8 cellular contexts compared by ENCODE assay signal in genomic region chr1:156751724-156752481, GRCh38. TPM values are rescaled to one million over a fixed set of nuclear protein-coding genes. Genes with fewer than 3 reads are reported as not detected.
DNase-seq lines count a peak whose midpoint lies in the region; ATAC-seq and TF ChIP-seq lines count a peak whose summit lies in the region.

No MANE protein-coding gene starts in this region.

- intact Hi-C loops in dorsolateral prefrontal cortex (cut with DNase I) (loop anchor here (1.0 kb wide), 2 partner anchors 14 to 15 kb away; partner anchors contain the start of gene PRCC (in 1 of the 2)), lower leg skin (cut with DNase I; ENCODE audit: low total_unique reads) (no loop called here)

- no peak for TF ChIP-seq POLR2A in lower leg skin (IDR thresholded peaks at IDR 0.05)

- ATAC-seq in GM19372 (IDR thresholded peaks at IDR 0.05; ENCODE audit: low read depth, unreplicated experiment), result peak; percentile 71

- peak; percentile 74 to 98 (median 93) for DNase-seq in C1 segment of cervical spinal cord (lab: John Stamatoyannopoulos, UW)
- peak; percentile 98 for DNase-seq in HK-2 (ENCODE audit: unreplicated experiment)
- peak; percentile 99 for DNase-seq in NCI-H82 (lab: John Stamatoyannopoulos, UW)
- DNase-seq in activated CD4-positive, alpha-beta memory T cell treated with anti-CD3 and anti-CD28 coated beads, Interleukin-2, amount 10 ng/mL, durations not matched to agents 7 days and 5 days, result peak; percentile 98
- DNase-seq in dorsolateral prefrontal cortex, result peak; percentile 96 to 99 (median 98)
- peak; percentile 97 to 100 for DNase-seq in lower leg skin (ENCODE audit: low spot score in 2 of 2)
- DNase-seq in stimulated activated CD4-positive, alpha-beta T cell treated with anti-CD3 and anti-CD28 coated beads, Interleukin-4, amount 100 ng/mL, for 24 hours, result peak; percentile 97

- peaks cover 30% of the 10 kb centered on the region for H3K36me3 Mint-ChIP-seq in activated CD4-positive, alpha-beta memory T cell treated with anti-CD3 and anti-CD28 coated beads, Interleukin-2, amount 10 ng/mL, durations not matched to agents 7 days and 5 days (ENCODE audit: low read depth)

- peak overlapping the region; percentile 62 to 100 (median 96) for H3K4me3 ChIP-seq in dorsolateral prefrontal cortex
- H3K4me3 ChIP-seq in lower leg skin (ENCODE audit: low read depth, poor library complexity, severe bottlenecking), result peak overlapping the region; percentile 93

- no peaks in the 10 kb centered on the region for H3K27me3 Mint-ChIP-seq in activated CD4-positive, alpha-beta memory T cell treated with anti-CD3 and anti-CD28 coated beads, Interleukin-2, amount 10 ng/mL, durations not matched to agents 7 days and 5 days

- peak overlapping the region; percentile 61 to 100 (median 98) for H3K27ac ChIP-seq in dorsolateral prefrontal cortex

- H3K4me1 Mint-ChIP-seq in activated CD4-positive, alpha-beta memory T cell treated with anti-CD3 and anti-CD28 coated beads, Interleukin-2, amount 10 ng/mL, durations not matched to agents 7 days and 5 days, result peaks cover 40% of the 10 kb centered on the region

- WGBS in lower leg skin, 2 donors, result 0% methylated on average over 47 to 55 of the region's 70 CpGs

- H3K27ac Mint-ChIP-seq in activated CD4-positive, alpha-beta memory T cell treated with anti-CD3 and anti-CD28 coated beads, Interleukin-2, amount 10 ng/mL, durations not matched to agents 7 days and 5 days, result peak overlapping the region; percentile 89

- CTCF ChIA-PET in activated CD4-positive, alpha-beta memory T cell treated with anti-CD3 and anti-CD28 coated beads, Interleukin-2, amount 10 ng/mL, durations not matched to agents 7 days and 5 days (lab: Charles Lee), result interaction anchor here (0.9 to 4.8 kb wide), 11 partner anchors 9 to 251 kb away, joined by 3 to 69 read pairs (median 4); partner anchors contain the start of genes ISG20L2, MEF2D, METTL25B and MRPL24

- POLR2A ChIA-PET in activated CD4-positive, alpha-beta memory T cell treated with anti-CD3 and anti-CD28 coated beads, Interleukin-2, amount 10 ng/mL, durations not matched to agents 7 days and 5 days (lab: Charles Lee), result interaction anchor here (0.5 to 4.7 kb wide), 27 partner anchors 9 to 469 kb away, joined by 3 to 134 read pairs (median 4); partner anchors contain the start of genes CRABP2, ISG20L2, METTL25B and MRPL24

- H3K9me3 Mint-ChIP-seq in activated CD4-positive, alpha-beta memory T cell treated with anti-CD3 and anti-CD28 coated beads, Interleukin-2, amount 10 ng/mL, durations not matched to agents 7 days and 5 days, result no peaks in the 10 kb centered on the region

- no peaks in the 10 kb centered on the region for H3K27me3 ChIP-seq in dorsolateral prefrontal cortex

- peak in 12 of 56 donors; percentile 7 to 32 (median 12) for TF ChIP-seq CTCF in dorsolateral prefrontal cortex (IDR thresholded peaks at IDR 0.05 in 54 of 56, conservative IDR thresholded peaks at IDR 0.05 in 2 of 56; ENCODE audit: low read depth in 1 of 56, partially characterized antibody in 56 of 56)
- no peak for TF ChIP-seq CTCF in lower leg skin (IDR thresholded peaks at IDR 0.05)

- H3K4me3 Mint-ChIP-seq in activated CD4-positive, alpha-beta memory T cell treated with anti-CD3 and anti-CD28 coated beads, Interleukin-2, amount 10 ng/mL, durations not matched to agents 7 days and 5 days, result peak overlapping the region; percentile 96

RNA-seq across cellular contexts. Expression of gene HDGF, which starts 0.4 kb away (rescaled TPM):
- total RNA-seq in activated CD4-positive, alpha-beta memory T cell treated with anti-CD3 and anti-CD28 coated beads, Interleukin-2, amount 10 ng/mL, durations not matched to agents 7 days and 5 days, result 100 to 1,000 TPM; 222 to 229 TPM
- 100 to 1,000 TPM in 98 of 120 experiments, 10 to 100 TPM in 22; 83.7 to 170 (median 109) TPM for total RNA-seq in dorsolateral prefrontal cortex
- 100 to 1,000 TPM; 210 to 233 (median 222) TPM for total RNA-seq in lower leg skin

RNA-seq across cellular contexts. Expression of gene MRPL24, which starts 11.0 kb away (rescaled TPM):
- total RNA-seq in activated CD4-positive, alpha-beta memory T cell treated with anti-CD3 and anti-CD28 coated beads, Interleukin-2, amount 10 ng/mL, durations not matched to agents 7 days and 5 days, result 10 to 100 TPM; 40.3 to 43.8 TPM
- total RNA-seq in dorsolateral prefrontal cortex (10 to 100 TPM; 38.0 to 78.2 (median 53.2) TPM), lower leg skin (10 to 100 TPM; 34.0 to 44.9 (median 41.5) TPM)

RNA-seq across cellular contexts. Expression of gene PRCC, which starts 15.4 kb away (rescaled TPM):
- total RNA-seq in activated CD4-positive, alpha-beta memory T cell treated with anti-CD3 and anti-CD28 coated beads, Interleukin-2, amount 10 ng/mL, durations not matched to agents 7 days and 5 days, result 10 to 100 TPM; 61.6 to 74.1 TPM
- 10 to 100 TPM; 46.7 to 90.4 (median 66.7) TPM for total RNA-seq in dorsolateral prefrontal cortex
- total RNA-seq in lower leg skin, result 10 to 100 TPM; 35.4 to 45.6 (median 38.8) TPM

RNA-seq across cellular contexts. Expression of gene ISG20L2, which starts 23.3 kb away (rescaled TPM):
- total RNA-seq in activated CD4-positive, alpha-beta memory T cell treated with anti-CD3 and anti-CD28 coated beads, Interleukin-2, amount 10 ng/mL, durations not matched to agents 7 days and 5 days, result 10 to 100 TPM; 42.0 to 43.3 TPM
- 10 to 100 TPM; 16.3 to 48.9 (median 30.2) TPM for total RNA-seq in dorsolateral prefrontal cortex
- total RNA-seq in lower leg skin, result 10 to 100 TPM; 13.4 to 21.4 (median 16.7) TPM

RNA-seq across cellular contexts. Expression of gene METTL25B, which starts 23.6 kb away (rescaled TPM):
- 10 to 100 TPM; 40.3 to 44.3 TPM for total RNA-seq in activated CD4-positive, alpha-beta memory T cell treated with anti-CD3 and anti-CD28 coated beads, Interleukin-2, amount 10 ng/mL, durations not matched to agents 7 days and 5 days
- total RNA-seq in dorsolateral prefrontal cortex (10 to 100 TPM; 18.8 to 53.1 (median 32.3) TPM), lower leg skin (10 to 100 TPM; 20.3 to 39.0 (median 28.2) TPM)

Comparison
In these comparisons a context has a peak if more than half of its experiments do, and no peak if none do; other contexts are left out.
1. Peak in every context shown above with its lines: DNase-seq, ATAC-seq, H3K4me3 ChIP-seq and H3K27ac ChIP-seq.